ENCODE assay signal across 27 cellular contexts in the genomic region with DNA sequence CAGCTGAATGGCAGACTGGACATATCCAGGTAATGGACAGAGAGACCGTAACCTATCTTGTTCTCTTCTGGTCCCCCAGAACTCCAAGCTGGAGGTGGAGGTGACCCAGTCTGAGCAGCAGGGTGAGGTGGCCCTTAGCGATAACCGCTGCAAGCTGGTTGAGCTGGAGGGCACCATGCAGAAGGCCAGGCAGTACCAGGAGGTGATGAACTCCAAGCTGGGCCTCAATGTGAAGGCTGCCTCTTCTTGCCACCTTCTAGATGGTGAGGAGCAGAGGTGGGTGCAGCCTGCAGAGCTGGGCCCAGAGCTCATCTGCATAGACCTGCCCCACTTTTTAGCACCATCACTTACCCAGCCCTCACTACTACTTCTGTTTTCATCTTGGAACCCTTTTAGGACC. TPM values are rescaled to one million over a fixed set of nuclear protein-coding genes. Genes with fewer than 3 reads are reported as not detected.
"Had no signal": no experiment of that assay in that cellular context is flagged by ENCODE, and none has a peak within 500 bp of the region (broad histone marks: within the 10 kb centered on the region; RNA-seq: fewer than 3 reads in every experiment).

No MANE protein-coding gene starts in this region.

- FAIRE-seq: keratinocyte, pancreas had no signal

- H3K9me3 ChIP-seq: esophagus squamous epithelium, heart right ventricle, pancreas, right lobe of liver, thyroid gland had no signal

- H3K4me1 ChIP-seq: esophagus squamous epithelium, heart right ventricle, right lobe of liver, thyroid gland had no signal

- H3K4me3 ChIP-seq: coronary artery, esophagus squamous epithelium, heart right ventricle, lung, pancreas, right lobe of liver, thyroid gland had no signal

- ATAC-seq: left lobe of liver, natural killer cell, right lobe of liver had no signal

- H3K27me3 ChIP-seq: pancreas, right lobe of liver, thyroid gland had no signal

- H3K36me3 ChIP-seq: esophagus squamous epithelium, heart right ventricle, pancreas, right lobe of liver, thyroid gland had no signal

- H3K27ac ChIP-seq: esophagus squamous epithelium, heart right ventricle, pancreas, right lobe of liver, thyroid gland had no signal

- DNase-seq: dermis blood vessel endothelial cell; effector memory CD4-positive, alpha-beta T cell; erythroblast; esophagus squamous epithelium; glutamatergic neuron; heart right ventricle; hippocampal formation; immature natural killer cell; natural killer cell; occipital lobe; stimulated activated CD4-positive, alpha-beta T cell treated with anti-CD3 and anti-CD28 coated beads, Interleukin-4, amount 100 ng/mL, for 4 hours; thyroid gland; trophoblast cell had no signal

RNA-seq across cellular contexts. Expression of gene KRT86, which starts 7.2 kb away (rescaled TPM):
- total RNA-seq: dermis blood vessel endothelial cell, esophagus squamous epithelium, left lobe of liver, progenitor cell of endocrine pancreas, right lobe of liver had no signal
- polyA plus RNA-seq: keratinocyte, liver, neural cell had no signal

RNA-seq across cellular contexts. Expression of gene KRT81, which starts 24.1 kb away (rescaled TPM):
- total RNA-seq: dermis blood vessel endothelial cell, esophagus squamous epithelium, heart right ventricle, liver, mononuclear cell, occipital lobe, progenitor cell of endocrine pancreas, skeletal muscle tissue, temporal lobe, ureter had no signal
- polyA plus RNA-seq: heart right ventricle, liver, neural cell had no signal

RNA-seq across cellular contexts. Expression of gene KRT7, which starts 34.2 kb away (rescaled TPM):
- total RNA-seq: mononuclear cell, occipital lobe, skeletal muscle tissue, temporal lobe had no signal
- polyA plus RNA-seq: immature natural killer cell, neural cell had no signal

RNA-seq across cellular contexts. Expression of gene KRT83, which starts 53.9 kb away (rescaled TPM):
- total RNA-seq: chondrocyte, dermis blood vessel endothelial cell, esophagus squamous epithelium, heart right ventricle, left lobe of liver, liver, lung, mononuclear cell, natural killer cell, occipital lobe, pancreas, progenitor cell of endocrine pancreas, right lobe of liver, skeletal muscle tissue, temporal lobe, ureter had no signal
- polyA plus RNA-seq: heart right ventricle, immature natural killer cell, keratinocyte, liver, lung, neural cell, pancreas had no signal
